12 cellular contexts compared by ENCODE assay signal in the genomic region with DNA sequence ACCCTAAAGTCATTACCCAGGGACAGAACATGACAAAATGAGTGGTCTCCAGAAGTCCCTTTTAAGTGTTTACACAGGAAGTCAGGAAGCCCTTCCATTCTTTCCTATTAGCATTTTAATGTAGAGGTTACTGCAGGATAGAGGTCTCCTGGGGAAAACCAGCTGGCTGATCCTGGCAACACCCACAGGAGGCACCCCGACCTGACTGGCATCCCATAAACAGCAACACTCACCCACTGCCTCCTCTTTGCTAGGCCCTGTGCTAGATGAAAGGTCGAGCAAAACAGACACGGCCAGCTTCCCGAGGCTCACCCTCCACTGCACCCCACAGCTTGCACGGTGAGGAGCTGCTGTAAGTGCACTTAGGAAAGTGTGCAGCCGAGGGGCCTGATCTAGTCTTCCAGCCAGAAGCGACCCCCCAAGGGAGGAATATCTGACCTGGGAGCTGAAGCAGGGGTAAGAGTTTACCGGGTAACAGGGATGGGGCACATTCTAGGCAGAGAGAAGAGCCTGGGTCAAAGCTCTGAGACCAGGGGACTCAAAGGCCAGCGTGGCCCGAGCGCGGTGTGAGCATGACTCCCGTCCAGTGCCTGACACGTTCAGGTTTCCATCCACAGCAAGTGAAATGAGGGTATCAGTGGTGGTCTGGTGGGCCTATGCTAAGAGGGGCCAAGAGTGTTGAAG. TPM values are rescaled to one million over a fixed set of nuclear protein-coding genes. Genes with fewer than 3 reads are reported as not detected.
A peak's percentile ranks its signal among the peaks of the same experiment; 100 is the strongest.
DNase-seq lines count a peak whose midpoint lies in the region; ATAC-seq and TF ChIP-seq lines count a peak whose summit lies in the region.
"Had no signal": no experiment of that assay in that cellular context is flagged by ENCODE, and none has a peak within 500 bp of the region (broad histone marks: within the 10 kb centered on the region; RNA-seq: fewer than 3 reads in every experiment).

No MANE protein-coding gene starts in this region.

- peak overlapping the region; percentile 54 for H2BK120ac ChIP-seq in mesenchymal stem cell (ENCODE audit: low read depth, low read length)

- no peak for TF ChIP-seq CTCF in osteocyte (IDR thresholded peaks at IDR 0.05)
- no peak for TF ChIP-seq CTCF in PC-9 (conservative IDR thresholded peaks at IDR 0.05)
- no peak for TF ChIP-seq CTCF in uterus (IDR thresholded peaks at IDR 0.05)

- H2AK5ac ChIP-seq in mesenchymal stem cell (ENCODE audit: low read length, severe bottlenecking): no peak overlapping the region

- H3K4me2 ChIP-seq in BLaER1 treated with 17β-estradiol and CSF1 and Interleukin-3, amounts not matched to agents 10 nM and 100 nM: peak overlapping the region; percentile 76 to 96 (median 90)
- H3K4me2 ChIP-seq in mesenchymal stem cell (ENCODE audit: low read length, poor library complexity, severe bottlenecking) (peak overlapping the region; percentile 21), PC-9 (no peak overlapping the region)

- H3K36me3 ChIP-seq in BLaER1 treated with 17β-estradiol and CSF1 and Interleukin-3, amounts not matched to agents 10 nM and 100 nM: peaks cover 18 to 54% (median 30%) of the 10 kb centered on the region in 11 experiments
- H3K36me3 ChIP-seq in HUES48 (ENCODE audit: control insufficient read depth, insufficient read depth, low read length) (peaks cover 28% of the 10 kb centered on the region), mesenchymal stem cell (ENCODE audit: control insufficient read depth in 1 of 2, insufficient read depth in 2 of 2, low read depth in 1 of 2, low read length in 2 of 2) (peaks cover 21 to 47% of the 10 kb centered on the region in 2 experiments), PC-9 (ENCODE audit: low read depth) (peaks cover 9% of the 10 kb centered on the region; the same call in 1 of the 2 replicates), uterus (no peaks in the 10 kb centered on the region)

- peaks cover 0 to 28% (median 11%) of the 10 kb centered on the region in 11 experiments; a peak in 8 of 22 replicates for H4K20me1 ChIP-seq in BLaER1 treated with 17β-estradiol and CSF1 and Interleukin-3, amounts not matched to agents 10 nM and 100 nM
- peaks cover 9% of the 10 kb centered on the region; the same call in 1 of the 2 replicates for H4K20me1 ChIP-seq in PC-9 (ENCODE audit: insufficient read depth)

- CTCF ChIA-PET in activated CD8-positive, alpha-beta T cell treated with anti-CD3 and anti-CD28 coated beads, Interleukin-2, amount 10 ng/mL, durations not matched to agents 7 days and 5 days (lab: Charles Lee): no interaction called here
- CTCF ChIA-PET in PC-9 (lab: Charles Lee): no interaction called here

- peaks cover 14% of the 10 kb centered on the region for H3K79me1 ChIP-seq in mesenchymal stem cell (replicated peaks; ENCODE audit: low read length, poor library complexity, severe bottlenecking)

- 67% methylated on average over 14 of the region's 14 CpGs for WGBS in mesenchymal stem cell

- H3K4ac ChIP-seq in mesenchymal stem cell (ENCODE audit: low read depth in 1 of 2, low read length in 2 of 2): peak overlapping the region; percentile 47 to 86

- intact Hi-C loops in PC-9 (cut with micrococcal nuclease; ENCODE audit: unreplicated experiment) (loop anchor here (10.0 kb wide), 1 partner anchor 483 kb away; a partner anchor contains a TSS), uterus (cut with DNase I; ENCODE audit: low total_unique reads) (loop anchor here (5.0 kb wide), 1 partner anchor 35 kb away; no protein-coding TSS in a partner anchor)

- peak overlapping the region; percentile 77 for H3K27ac Mint-ChIP-seq in activated CD8-positive, alpha-beta T cell treated with anti-CD3 and anti-CD28 coated beads, Interleukin-2, amount 10 ng/mL, durations not matched to agents 7 days and 5 days
- H3K27ac Mint-ChIP-seq in osteocyte (ENCODE audit: unreplicated experiment): no peak overlapping the region

- no peaks in the 10 kb centered on the region for H3K27me3 ChIP-seq in BLaER1 treated with 17β-estradiol and CSF1 and Interleukin-3, amounts not matched to agents 10 nM and 100 nM
- H3K27me3 ChIP-seq in HUES48 (ENCODE audit: control insufficient read depth, insufficient read depth, low read length): no peaks in the 10 kb centered on the region
- H3K27me3 ChIP-seq in mesenchymal stem cell (ENCODE audit: control insufficient read depth in 1 of 2, insufficient read depth in 1 of 2, low read length in 2 of 2): no peaks in the 10 kb centered on the region
- H3K27me3 ChIP-seq in PC-9 (ENCODE audit: insufficient read depth, low read depth): no peaks in the 10 kb centered on the region
- H3K27me3 ChIP-seq in uterus: no peaks in the 10 kb centered on the region
- H3K27me3 ChIP-seq: suprapubic skin had no signal

- no peak overlapping the region for H2BK5ac ChIP-seq in mesenchymal stem cell (ENCODE audit: low read depth, low read length, poor library complexity, severe bottlenecking)

- peaks cover 30% of the 10 kb centered on the region for H3F3A ChIP-seq in PC-9 (ENCODE audit: insufficient read depth, low read depth)

- no peak for DNase-seq in activated CD8-positive, alpha-beta T cell treated with anti-CD3 and anti-CD28 coated beads, Interleukin-2, amount 10 ng/mL, durations not matched to agents 7 days and 5 days
- no peak for DNase-seq in mesenchymal stem cell
- DNase-seq in osteocyte (ENCODE audit: extremely low spot score, unreplicated experiment): no peak
- DNase-seq in superior temporal gyrus (ENCODE audit: extremely low spot score): no peak
- DNase-seq in PC-9: no peak
- no peak for DNase-seq in uterus
- DNase-seq: activated T-cell treated with anti-CD3 and anti-CD28 coated beads, Interleukin-2, amount 50 U/mL, for 48 hours; stimulated activated CD4-positive, alpha-beta T cell treated with anti-CD3 and anti-CD28 coated beads, Interleukin-4, amount 100 ng/mL, for 4 hours; T1000 had no signal

- peaks cover 37% of the 10 kb centered on the region for H3K36me3 Mint-ChIP-seq in activated CD8-positive, alpha-beta T cell treated with anti-CD3 and anti-CD28 coated beads, Interleukin-2, amount 10 ng/mL, durations not matched to agents 7 days and 5 days (ENCODE audit: low read depth)
- H3K36me3 Mint-ChIP-seq in osteocyte (ENCODE audit: unreplicated experiment): peaks cover 11% of the 10 kb centered on the region

- H4K8ac ChIP-seq in mesenchymal stem cell (ENCODE audit: low read length): peak overlapping the region; percentile 70

- no peaks in the 10 kb centered on the region for H3K9me3 Mint-ChIP-seq in activated CD8-positive, alpha-beta T cell treated with anti-CD3 and anti-CD28 coated beads, Interleukin-2, amount 10 ng/mL, durations not matched to agents 7 days and 5 days (ENCODE audit: insufficient read depth)
- H3K9me3 Mint-ChIP-seq in osteocyte (ENCODE audit: unreplicated experiment): no peaks in the 10 kb centered on the region

- H3K9me2 ChIP-seq in PC-9 (ENCODE audit: insufficient read depth): no peaks in the 10 kb centered on the region

- H2BK12ac ChIP-seq in mesenchymal stem cell (ENCODE audit: low read length in 2 of 2): peak overlapping the region; percentile 38 to 80

- H3K14ac ChIP-seq in mesenchymal stem cell (ENCODE audit: low read length in 2 of 2): no peak overlapping the region

- peaks cover 31 to 72% (median 55%) of the 10 kb centered on the region in 10 experiments for H3K4me1 ChIP-seq in BLaER1 treated with 17β-estradiol and CSF1 and Interleukin-3, amounts not matched to agents 10 nM and 100 nM
- H3K4me1 ChIP-seq in HUES48 (ENCODE audit: control insufficient read depth, insufficient read depth, low read length): peaks cover 25% of the 10 kb centered on the region
- H3K4me1 ChIP-seq in mesenchymal stem cell (ENCODE audit: control insufficient read depth, insufficient read depth, low read depth, low read length): no peaks in the 10 kb centered on the region
- H3K4me1 ChIP-seq in PC-9 (replicated peaks; ENCODE audit: insufficient read depth): no peaks in the 10 kb centered on the region
- H3K4me1 ChIP-seq in uterus: no peaks in the 10 kb centered on the region

- peak overlapping the region; percentile 86 for H4K91ac ChIP-seq in mesenchymal stem cell (ENCODE audit: low read length)

- H3K9me3 ChIP-seq in BLaER1 treated with 17β-estradiol and CSF1 and Interleukin-3, amounts not matched to agents 10 nM and 100 nM (replicated peaks in 1 of 11): no peaks in the 10 kb centered on the region
- H3K9me3 ChIP-seq in HUES48 (ENCODE audit: control insufficient read depth, insufficient read depth, low read length): no peaks in the 10 kb centered on the region
- no peaks in the 10 kb centered on the region for H3K9me3 ChIP-seq in mesenchymal stem cell (ENCODE audit: control insufficient read depth, low read length)
- H3K9me3 ChIP-seq in PC-9 (ENCODE audit: insufficient read depth, low read depth): no peaks in the 10 kb centered on the region
- H3K9me3 ChIP-seq in uterus: no peaks in the 10 kb centered on the region
- H3K9me3 ChIP-seq: suprapubic skin had no signal

- peak overlapping the region in 3 of 11 experiments; percentile 9 to 11 (median 9); a peak in 1 of 22 replicates for H3K9ac ChIP-seq in BLaER1 treated with 17β-estradiol and CSF1 and Interleukin-3, amounts not matched to agents 10 nM and 100 nM
- H3K9ac ChIP-seq in HUES48 (ENCODE audit: low read depth, low read length) (no peak overlapping the region), mesenchymal stem cell (ENCODE audit: low read length) (peak overlapping the region; percentile 20)

- H3K4me3 Mint-ChIP-seq in activated CD8-positive, alpha-beta T cell treated with anti-CD3 and anti-CD28 coated beads, Interleukin-2, amount 10 ng/mL, durations not matched to agents 7 days and 5 days: no peak overlapping the region
- no peak overlapping the region for H3K4me3 Mint-ChIP-seq in osteocyte (ENCODE audit: unreplicated experiment)

- TF ChIP-seq POLR2A in uterus (IDR thresholded peaks at IDR 0.05): no peak

- H2AFZ ChIP-seq in mesenchymal stem cell (ENCODE audit: low read depth, low read length) (no peak overlapping the region), PC-9 (no peak overlapping the region)

- H3K4me3 ChIP-seq in BLaER1 treated with 17β-estradiol and CSF1 and Interleukin-3, amounts not matched to agents 10 nM and 100 nM: no peak overlapping the region; a peak in 1 of 20 replicates
- H3K4me3 ChIP-seq in HUES48 (ENCODE audit: low read depth, low read length) (no peak overlapping the region), mesenchymal stem cell (ENCODE audit: insufficient read depth in 1 of 2, low read depth in 1 of 2, low read length in 2 of 2) (peak overlapping the region in 1 of 2 experiments; percentile 3), PC-9 (no peak overlapping the region), uterus (no peak overlapping the region)
- H3K4me3 ChIP-seq: suprapubic skin had no signal

- ATAC-seq in activated CD8-positive, alpha-beta T cell treated with anti-CD3 and anti-CD28 coated beads, Interleukin-2, amount 10 ng/mL, durations not matched to agents 7 days and 5 days: no peak

- peak overlapping the region; percentile 15 to 58 for H3K18ac ChIP-seq in mesenchymal stem cell (ENCODE audit: low read depth in 1 of 2, low read length in 2 of 2)

- POLR2A ChIA-PET in activated CD8-positive, alpha-beta T cell treated with anti-CD3 and anti-CD28 coated beads, Interleukin-2, amount 10 ng/mL, durations not matched to agents 7 days and 5 days (lab: Charles Lee): interaction anchor here (3.9 kb wide), 1 partner anchor 9 kb away, joined by 29 read pairs; a partner anchor contains a TSS
- POLR2A ChIA-PET in PC-9 (lab: Charles Lee; ENCODE audit: unreplicated experiment): no interaction called here

- peak overlapping the region; percentile 60 for H2BK15ac ChIP-seq in mesenchymal stem cell (ENCODE audit: low read depth, poor library complexity, severe bottlenecking)

- peaks cover 46% of the 10 kb centered on the region for H3K4me1 Mint-ChIP-seq in activated CD8-positive, alpha-beta T cell treated with anti-CD3 and anti-CD28 coated beads, Interleukin-2, amount 10 ng/mL, durations not matched to agents 7 days and 5 days (ENCODE audit: low read depth)
- H3K4me1 Mint-ChIP-seq in osteocyte (ENCODE audit: unreplicated experiment): peaks cover 12% of the 10 kb centered on the region

- BruUV-seq in PC-9 (replicated peaks; lab: Mats Ljungman, UMichigan): no TSS peak

- peaks cover 6% of the 10 kb centered on the region; the same call in 1 of the 2 replicates for H3K79me2 ChIP-seq in PC-9 (ENCODE audit: low read depth)

- H3K27me3 Mint-ChIP-seq in activated CD8-positive, alpha-beta T cell treated with anti-CD3 and anti-CD28 coated beads, Interleukin-2, amount 10 ng/mL, durations not matched to agents 7 days and 5 days (ENCODE audit: low read depth): no peaks in the 10 kb centered on the region
- H3K27me3 Mint-ChIP-seq in osteocyte (ENCODE audit: unreplicated experiment): no peaks in the 10 kb centered on the region

- H3K23ac ChIP-seq in mesenchymal stem cell (ENCODE audit: low read length in 2 of 2): peak overlapping the region in 1 of 2 experiments; percentile 94

- H3K27ac ChIP-seq in BLaER1 treated with 17β-estradiol and CSF1 and Interleukin-3, amounts not matched to agents 10 nM and 100 nM: peak overlapping the region in 4 of 11 experiments; percentile 2 to 74 (median 8); a peak in 5 of 22 replicates
- H3K27ac ChIP-seq in HUES48 (ENCODE audit: low read depth, low read length) (peak overlapping the region; percentile 63), mesenchymal stem cell (ENCODE audit: low read length, poor library complexity, severe bottlenecking) (no peak overlapping the region), PC-9 (no peak overlapping the region), uterus (no peak overlapping the region)
- H3K27ac ChIP-seq: suprapubic skin had no signal

RNA-seq across cellular contexts. Expression of a gene that starts 9.0 kb away (rescaled TPM):
- 100 to 1,000 TPM; 186 TPM for total RNA-seq in activated CD8-positive, alpha-beta T cell treated with anti-CD3 and anti-CD28 coated beads, Interleukin-2, amount 10 ng/mL, durations not matched to agents 7 days and 5 days
- 352 TPM for polyA plus RNA-seq in mesenchymal stem cell (2013, experiment 1 of 2)
- polyA plus RNA-seq in mesenchymal stem cell (2013, experiment 2 of 2): 292 TPM
- 120 and 130 TPM in 2 replicates for total RNA-seq in osteocyte
- 84.4 and 154 TPM in 2 replicates for total RNA-seq in PC-9 (2021)
- total RNA-seq in uterus: 100 to 1,000 TPM in 3 of 4 donors, 10 to 100 TPM in 1; 63.3 to 229 (median 192) TPM

RNA-seq across cellular contexts. Expression of a gene that starts 22.6 kb away (rescaled TPM):
- 1 to 10 TPM; 4.3 to 4.7 TPM for total RNA-seq in activated CD8-positive, alpha-beta T cell treated with anti-CD3 and anti-CD28 coated beads, Interleukin-2, amount 10 ng/mL, durations not matched to agents 7 days and 5 days
- 20.2 TPM for polyA plus RNA-seq in mesenchymal stem cell (2013, experiment 1 of 2)
- polyA plus RNA-seq in mesenchymal stem cell (2013, experiment 2 of 2): 20.5 TPM
- total RNA-seq in osteocyte (4.3 and 7.1 TPM in 2 replicates), PC-9 (2021) (36.3 and 42.9 TPM in 2 replicates), uterus (10 to 100 TPM in 2 of 4 donors, 1 to 10 TPM in 2; 1.2 to 19.0 (median 9.5) TPM)

RNA-seq across cellular contexts. Expression of a gene that starts 29.8 kb away (rescaled TPM):
- total RNA-seq in activated CD8-positive, alpha-beta T cell treated with anti-CD3 and anti-CD28 coated beads, Interleukin-2, amount 10 ng/mL, durations not matched to agents 7 days and 5 days: 1 to 10 TPM; 1.3 to 2.2 TPM
- polyA plus RNA-seq in mesenchymal stem cell (2013, experiment 1 of 2): 7.4 TPM
- polyA plus RNA-seq in mesenchymal stem cell (2013, experiment 2 of 2): 8.8 TPM
- total RNA-seq in osteocyte: 19.2 and 20.6 TPM in 2 replicates
- total RNA-seq in PC-9 (2021): 5.3 and 7.0 TPM in 2 replicates
- total RNA-seq in uterus: 10 to 100 TPM in 1 of 4 donors, 1 to 10 TPM in 3; 2.6 to 60.6 (median 5.8) TPM
